ENCODE assay signal across 1 cellular context in the genomic region with DNA sequence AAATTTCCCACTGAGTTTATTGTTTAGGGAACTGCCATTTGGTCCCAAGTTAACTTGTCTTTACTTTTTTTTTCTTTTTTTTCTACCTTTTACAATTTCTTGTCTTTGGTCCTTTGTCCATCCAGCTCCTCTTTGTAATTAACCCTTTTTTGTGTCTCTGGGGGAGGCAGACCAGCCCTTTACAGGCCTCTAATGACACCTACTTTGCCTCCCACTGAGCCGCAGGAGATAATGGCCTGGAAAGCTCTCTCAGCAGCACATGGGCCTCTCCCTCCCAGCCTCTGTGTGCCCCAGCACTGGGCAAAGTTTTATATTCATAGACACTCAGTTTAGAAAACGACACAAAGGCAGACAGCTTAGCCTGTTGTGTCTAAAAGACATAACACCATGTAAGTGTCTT.
TF ChIP-seq lines count a peak whose summit lies in the region.

No MANE protein-coding gene starts in this region.

TF ChIP-seq in GM23338, 12 proteins besides CTCF, POLR2A, EP300 and RAD21:
- TF ChIP-seq STAT1 (IDR thresholded peaks at IDR 0.05; ENCODE audit: unreplicated experiment): no peak
- TF ChIP-seq CREB1 (CRISPR knock-in tag; IDR thresholded peaks at IDR 0.05; ENCODE audit: low read depth): no peak
- TF ChIP-seq EZH2phosphoT487 (IDR thresholded peaks at IDR 0.05; ENCODE audit: unreplicated experiment): no peak
- TF ChIP-seq ZNF114 (CRISPR knock-in tag; IDR thresholded peaks at IDR 0.05): no peak
- no peak for TF ChIP-seq NANOG (IDR thresholded peaks at IDR 0.05; ENCODE audit: borderline replicate concordance)
